Comparison of ENCODE assay signal across 21 cellular contexts in the genomic region with DNA sequence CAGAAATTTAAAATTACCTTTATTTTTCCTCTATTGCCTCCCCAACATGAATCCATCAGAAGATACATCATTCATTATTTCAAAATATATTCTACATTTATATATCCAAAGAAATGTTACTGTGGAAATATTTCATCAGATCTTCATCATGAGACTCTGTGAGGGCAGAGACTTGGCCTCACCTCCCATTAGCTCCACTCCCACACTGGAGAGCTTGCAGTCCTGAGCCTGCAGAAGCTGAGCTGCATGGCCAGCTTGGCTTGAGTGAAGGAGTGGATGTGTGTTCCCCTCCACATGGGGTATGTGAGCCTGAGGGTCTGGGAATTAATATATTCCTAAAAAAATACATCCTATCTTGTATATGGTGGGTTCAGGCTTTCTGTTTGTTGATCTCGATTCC.
A peak's percentile ranks its signal among the peaks of the same experiment; 100 is the strongest.
DNase-seq lines count a peak whose midpoint lies in the region; ATAC-seq and TF ChIP-seq lines count a peak whose summit lies in the region.
"Had no signal": no experiment of that assay in that cellular context is flagged by ENCODE, and none has a peak within 500 bp of the region (broad histone marks: within the 10 kb centered on the region; RNA-seq: fewer than 3 reads in every experiment).

No MANE protein-coding gene starts in this region.

- peaks cover 67% of the 10 kb centered on the region for H3K9me3 ChIP-seq in HUES48 (ENCODE audit: control insufficient read depth, insufficient read depth, low read length)
- H3K9me3 ChIP-seq: BE2C had no signal

- no peak overlapping the region for H3K9ac ChIP-seq in HUES48 (ENCODE audit: low read depth, low read length)
- H3K9ac ChIP-seq: BLaER1 had no signal

- no peaks in the 10 kb centered on the region for H3K36me3 Mint-ChIP-seq in activated naive CD8-positive, alpha-beta T cell treated with anti-CD3 and anti-CD28 coated beads for 36 hours
- H3K36me3 Mint-ChIP-seq in activated naive CD8-positive, alpha-beta T cell treated with anti-CD3 and anti-CD28 coated beads, Interleukin-2, amount 50 U/mL, for 24 hours (ENCODE audit: low read depth): no peaks in the 10 kb centered on the region
- H3K36me3 Mint-ChIP-seq in effector memory CD8-positive, alpha-beta T cell (ENCODE audit: insufficient read depth): no peaks in the 10 kb centered on the region
- H3K36me3 Mint-ChIP-seq: CD14-positive monocyte; CD4-positive, CD25-positive, alpha-beta regulatory T cell had no signal

- H3K27ac Mint-ChIP-seq in activated naive CD8-positive, alpha-beta T cell treated with anti-CD3 and anti-CD28 coated beads for 36 hours: peak overlapping the region; percentile 65
- no peak overlapping the region for H3K27ac Mint-ChIP-seq in activated naive CD8-positive, alpha-beta T cell treated with anti-CD3 and anti-CD28 coated beads, Interleukin-2, amount 50 U/mL, for 24 hours
- H3K27ac Mint-ChIP-seq in effector memory CD8-positive, alpha-beta T cell: no peak overlapping the region
- H3K27ac Mint-ChIP-seq: CD4-positive, CD25-positive, alpha-beta regulatory T cell had no signal

- H3K27ac ChIP-seq in HUES48 (ENCODE audit: low read depth, low read length): no peak overlapping the region
- H3K27ac ChIP-seq: BLaER1 had no signal

- no peaks in the 10 kb centered on the region for H3K9me3 Mint-ChIP-seq in activated naive CD8-positive, alpha-beta T cell treated with anti-CD3 and anti-CD28 coated beads for 36 hours
- H3K9me3 Mint-ChIP-seq in activated naive CD8-positive, alpha-beta T cell treated with anti-CD3 and anti-CD28 coated beads, Interleukin-2, amount 50 U/mL, for 24 hours: no peaks in the 10 kb centered on the region
- no peaks in the 10 kb centered on the region for H3K9me3 Mint-ChIP-seq in effector memory CD8-positive, alpha-beta T cell
- H3K9me3 Mint-ChIP-seq: CD4-positive, CD25-positive, alpha-beta regulatory T cell; CD8-positive, alpha-beta memory T cell had no signal

- ATAC-seq in activated naive CD8-positive, alpha-beta T cell treated with anti-CD3 and anti-CD28 coated beads, Interleukin-2, amount 50 U/mL, for 24 hours: no peak
- peak; percentile 81 for ATAC-seq in omental fat pad (ENCODE audit: low FRiP score)
- ATAC-seq in effector memory CD8-positive, alpha-beta T cell (replicated peaks): no peak

- H3K4me1 Mint-ChIP-seq in activated naive CD8-positive, alpha-beta T cell treated with anti-CD3 and anti-CD28 coated beads for 36 hours: peaks cover 11% of the 10 kb centered on the region
- H3K4me1 Mint-ChIP-seq in activated naive CD8-positive, alpha-beta T cell treated with anti-CD3 and anti-CD28 coated beads, Interleukin-2, amount 50 U/mL, for 24 hours: peaks cover 28% of the 10 kb centered on the region
- peaks cover 4 to 5% of the 10 kb centered on the region in 2 donors for H3K4me1 Mint-ChIP-seq in effector memory CD8-positive, alpha-beta T cell (ENCODE audit: low read depth in 2 of 2)
- H3K4me1 Mint-ChIP-seq: CD14-positive monocyte; CD4-positive, alpha-beta memory T cell; CD4-positive, CD25-positive, alpha-beta regulatory T cell; CD8-positive, alpha-beta memory T cell had no signal

- DNase-seq in activated naive CD8-positive, alpha-beta T cell treated with anti-CD3 and anti-CD28 coated beads for 36 hours: no peak
- DNase-seq in activated naive CD8-positive, alpha-beta T cell treated with anti-CD3 and anti-CD28 coated beads, Interleukin-2, amount 50 U/mL, for 24 hours: no peak
- DNase-seq in omental fat pad (ENCODE audit: low spot score): no peak
- DNase-seq in effector memory CD8-positive, alpha-beta T cell: no peak
- DNase-seq: 8988T; ACHN; BE2C; C1 segment of cervical spinal cord; CD4-positive, alpha-beta memory T cell; CD4-positive, CD25-positive, alpha-beta regulatory T cell; CD8-positive, alpha-beta memory T cell; COR-L47; DMS 273 treated with DMSO at 0.1 percent for 48 hours; DMS79; DND-41; EL; GDM1 had no signal

- no peaks in the 10 kb centered on the region for H3K4me1 ChIP-seq in HUES48 (ENCODE audit: control insufficient read depth, insufficient read depth, low read length)
- H3K4me1 ChIP-seq: BE2C had no signal

- no peaks in the 10 kb centered on the region for H3K27me3 Mint-ChIP-seq in activated naive CD8-positive, alpha-beta T cell treated with anti-CD3 and anti-CD28 coated beads for 36 hours
- no peaks in the 10 kb centered on the region for H3K27me3 Mint-ChIP-seq in activated naive CD8-positive, alpha-beta T cell treated with anti-CD3 and anti-CD28 coated beads, Interleukin-2, amount 50 U/mL, for 24 hours
- no peaks in the 10 kb centered on the region for H3K27me3 Mint-ChIP-seq in effector memory CD8-positive, alpha-beta T cell
- H3K27me3 Mint-ChIP-seq: CD4-positive, alpha-beta memory T cell; CD4-positive, CD25-positive, alpha-beta regulatory T cell had no signal

- no peaks in the 10 kb centered on the region for H3K27me3 ChIP-seq in HUES48 (ENCODE audit: control insufficient read depth, insufficient read depth, low read length)
- H3K27me3 ChIP-seq: BE2C, BLaER1 had no signal

- TF ChIP-seq CTCF in omental fat pad (IDR thresholded peaks at IDR 0.05): no peak

- peak overlapping the region; percentile 15; the same call in 1 of the 2 replicates for H3K4me3 ChIP-seq in HUES48 (ENCODE audit: low read depth, low read length)
- H3K4me3 ChIP-seq: BLaER1, GM12878 had no signal

- no peaks in the 10 kb centered on the region for H3K36me3 ChIP-seq in HUES48 (ENCODE audit: control insufficient read depth, insufficient read depth, low read length)
- H3K36me3 ChIP-seq: BLaER1 had no signal

- H3K4me3 Mint-ChIP-seq in activated naive CD8-positive, alpha-beta T cell treated with anti-CD3 and anti-CD28 coated beads for 36 hours: no peak overlapping the region
- H3K4me3 Mint-ChIP-seq in activated naive CD8-positive, alpha-beta T cell treated with anti-CD3 and anti-CD28 coated beads, Interleukin-2, amount 50 U/mL, for 24 hours: no peak overlapping the region
- H3K4me3 Mint-ChIP-seq in effector memory CD8-positive, alpha-beta T cell: no peak overlapping the region
- H3K4me3 Mint-ChIP-seq: CD14-positive monocyte; CD4-positive, alpha-beta memory T cell; CD4-positive, CD25-positive, alpha-beta regulatory T cell; CD8-positive, alpha-beta memory T cell had no signal
